ENCODE assay signal across 1 cellular context in the genomic region with DNA sequence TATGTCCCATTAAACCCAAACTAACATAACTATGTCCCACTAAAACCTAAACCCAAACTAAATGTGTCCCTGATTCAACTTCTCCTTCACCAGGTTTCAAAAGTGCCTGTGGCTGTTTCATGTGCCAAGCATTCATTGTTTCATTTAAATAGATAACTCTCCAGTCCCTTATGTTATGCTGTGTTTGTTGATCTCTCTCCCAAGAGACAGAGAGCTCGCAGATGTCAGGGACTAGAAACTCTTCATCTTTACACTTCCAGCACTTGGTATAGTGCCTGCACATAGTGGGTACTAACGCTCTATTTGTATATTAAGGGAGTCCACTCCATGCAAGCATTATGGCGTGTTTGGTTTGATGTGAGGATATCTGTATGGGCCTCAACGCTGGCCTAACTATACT.
TF ChIP-seq lines count a peak whose summit lies in the region.

No MANE protein-coding gene starts in this region.

TF ChIP-seq in IMR-90, 13 proteins besides CTCF, POLR2A, EP300 and RAD21 (continued from another document):
- no peak for TF ChIP-seq FOS (IDR thresholded peaks at IDR 0.05; ENCODE audit: low read depth, low read length)
- no peak for TF ChIP-seq MXI1 (IDR thresholded peaks at IDR 0.05; ENCODE audit: borderline replicate concordance, low read depth, low read length)
- TF ChIP-seq MAZ (IDR thresholded peaks at IDR 0.05; ENCODE audit: borderline replicate concordance, low read depth, low read length), result no peak
- no peak for TF ChIP-seq RFX5 (IDR thresholded peaks at IDR 0.05; ENCODE audit: low read depth, low read length)
- no peak for TF ChIP-seq RCOR1 (IDR thresholded peaks at IDR 0.05; ENCODE audit: insufficient replicate concordance, low read length)
- no peak for TF ChIP-seq SMC3 (IDR thresholded peaks at IDR 0.05; ENCODE audit: low read depth, low read length)
- TF ChIP-seq NFE2L2 (IDR thresholded peaks at IDR 0.05; ENCODE audit: low read depth, low read length), result no peak
